ENCODE assay signal across 8 cellular contexts in the genomic region with DNA sequence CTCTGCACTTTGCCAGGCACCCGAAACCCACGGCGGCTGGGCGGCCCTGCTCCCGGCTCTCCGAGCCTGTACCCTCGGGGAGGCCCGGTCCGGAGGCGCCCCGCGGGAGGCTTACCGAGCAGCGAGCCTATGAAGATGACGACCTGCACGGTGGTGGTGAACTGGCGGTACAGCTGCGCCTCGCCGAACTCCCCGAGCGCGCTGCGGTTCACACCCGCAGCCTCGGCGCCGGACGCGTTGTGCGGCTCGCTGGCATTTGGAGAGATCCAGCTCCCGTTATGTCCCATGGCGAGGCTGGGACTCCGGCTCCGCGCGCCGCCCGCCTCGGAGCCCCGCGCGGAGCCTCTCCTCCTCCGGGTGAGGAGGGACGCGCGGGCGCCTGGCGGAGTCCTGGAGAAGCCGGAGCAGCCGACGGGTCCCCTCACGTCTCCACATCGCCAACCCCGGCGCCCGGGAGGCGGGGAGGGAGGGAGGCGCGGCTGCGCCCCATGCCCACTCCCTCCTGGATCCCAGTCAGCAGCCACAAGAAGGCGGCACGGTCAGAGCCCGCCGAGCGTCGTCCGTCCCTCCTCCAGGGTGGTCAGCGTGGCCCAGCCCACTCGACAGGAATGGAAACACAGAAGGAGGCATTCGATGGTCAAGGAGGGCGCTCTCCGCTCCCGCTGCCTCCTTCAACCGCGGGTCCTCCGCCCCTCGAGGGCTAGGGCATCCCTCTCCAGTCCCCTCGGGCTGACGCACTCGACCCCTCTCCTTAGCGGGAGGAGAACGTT. TPM values are rescaled to one million over a fixed set of nuclear protein-coding genes. Genes with fewer than 3 reads are reported as not detected.
DNase-seq lines count a peak whose midpoint lies in the region; ATAC-seq and TF ChIP-seq lines count a peak whose summit lies in the region.

A gene with protein sequence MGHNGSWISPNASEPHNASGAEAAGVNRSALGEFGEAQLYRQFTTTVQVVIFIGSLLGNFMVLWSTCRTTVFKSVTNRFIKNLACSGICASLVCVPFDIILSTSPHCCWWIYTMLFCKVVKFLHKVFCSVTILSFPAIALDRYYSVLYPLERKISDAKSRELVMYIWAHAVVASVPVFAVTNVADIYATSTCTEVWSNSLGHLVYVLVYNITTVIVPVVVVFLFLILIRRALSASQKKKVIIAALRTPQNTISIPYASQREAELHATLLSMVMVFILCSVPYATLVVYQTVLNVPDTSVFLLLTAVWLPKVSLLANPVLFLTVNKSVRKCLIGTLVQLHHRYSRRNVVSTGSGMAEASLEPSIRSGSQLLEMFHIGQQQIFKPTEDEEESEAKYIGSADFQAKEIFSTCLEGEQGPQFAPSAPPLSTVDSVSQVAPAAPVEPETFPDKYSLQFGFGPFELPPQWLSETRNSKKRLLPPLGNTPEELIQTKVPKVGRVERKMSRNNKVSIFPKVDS (minus strand): TSS at position 527 of the 770 bp plus-strand sequence. CDS start 240 bp downstream, at position 287.

- no peak for TF ChIP-seq POLR2A in breast epithelium (IDR thresholded peaks at IDR 0.05)

- peak within 1 kb of the TSS; percentile 86 for H3K4me3 Mint-ChIP-seq in T-helper 2 cell treated with Interferon-gamma antibody and Interleukin-4, amounts not matched to agents 5 μg/mL and 100 μg/mL, for 36 hours

- H3K4me1 ChIP-seq in breast epithelium = no peaks in the 10 kb centered on the region

- ATAC-seq in HG03439 (IDR thresholded peaks at IDR 0.05; ENCODE audit: unreplicated experiment) = peak; percentile 7

- H3K27me3 Mint-ChIP-seq in T-helper 2 cell treated with Interferon-gamma antibody and Interleukin-4, amounts not matched to agents 5 μg/mL and 100 μg/mL, for 36 hours (ENCODE audit: low read depth) = peaks cover 53% of the 10 kb centered on the region

- peak within 1 kb of the TSS; percentile 34 for H3K27ac Mint-ChIP-seq in T-helper 2 cell treated with Interferon-gamma antibody and Interleukin-4, amounts not matched to agents 5 μg/mL and 100 μg/mL, for 36 hours

- peaks cover 2% of the 10 kb centered on the region for H3K36me3 Mint-ChIP-seq in T-helper 2 cell treated with Interferon-gamma antibody and Interleukin-4, amounts not matched to agents 5 μg/mL and 100 μg/mL, for 36 hours (ENCODE audit: low read depth)

- peak within 1 kb of the TSS; percentile 84 to 86 for H3K27ac ChIP-seq in breast epithelium

- peaks cover 9% of the 10 kb centered on the region for H3K9me3 Mint-ChIP-seq in T-helper 2 cell treated with Interferon-gamma antibody and Interleukin-4, amounts not matched to agents 5 μg/mL and 100 μg/mL, for 36 hours

- no peaks in the 10 kb centered on the region for H3K9me3 ChIP-seq in breast epithelium

- DNase-seq in DMS 273 (lab: John Stamatoyannopoulos, UW; ENCODE audit: unreplicated experiment) (peak; percentile 86), DMS 273 treated with DMSO at 0.1 percent for 48 hours (lab: John Stamatoyannopoulos, UW) (no peak), breast epithelium (ENCODE audit: low spot score in 2 of 2) (no peak), retinal pigment epithelial cell (ENCODE audit: low read depth) (no peak), NOMO-1 treated with dmso at 0.1 percent for 144 hours (lab: John Stamatoyannopoulos, UW; ENCODE audit: unreplicated experiment) (no peak)
- DNase-seq in T-helper 2 cell treated with Interferon-gamma antibody and Interleukin-4, amounts not matched to agents 5 μg/mL and 100 μg/mL, for 36 hours (ENCODE audit: low spot score) = peak; percentile 23

- intact Hi-C loops in breast epithelium (cut with DNase I; ENCODE audit: low total_unique reads) = no loop called here

- peaks cover 0 to 2% of the 10 kb centered on the region in 2 donors for H3K27me3 ChIP-seq in breast epithelium

- H3K4me1 Mint-ChIP-seq in T-helper 2 cell treated with Interferon-gamma antibody and Interleukin-4, amounts not matched to agents 5 μg/mL and 100 μg/mL, for 36 hours (ENCODE audit: low read depth) = peaks cover 16% of the 10 kb centered on the region

- H3K4me3 ChIP-seq in breast epithelium (peak within 1 kb of the TSS; percentile 78 to 85 (median 83)), iPS-11a (ENCODE audit: low read depth, low read length) (peak within 1 kb of the TSS; percentile 85), retinal pigment epithelial cell (ENCODE audit: low read length) (peak within 1 kb of the TSS; percentile 71)

- H3K36me3 ChIP-seq in breast epithelium = no peaks in the 10 kb centered on the region

- TF ChIP-seq CTCF in breast epithelium (IDR thresholded peaks at IDR 0.05) = no peak
- TF ChIP-seq CTCF in retinal pigment epithelial cell (conservative IDR thresholded peaks at IDR 0.05; ENCODE audit: low read depth, low read length) = no peak

RNA-seq across cellular contexts. Expression of the gene that starts here (rescaled TPM):
- 10 to 100 TPM in 1 of 3 donors, 1 to 10 TPM in 2; 4.4 to 12.1 (median 9.4) TPM for total RNA-seq in breast epithelium

Comparison
In these comparisons a context has a peak if more than half of its experiments do, and no peak if none do; other contexts are left out.
1. DNase-seq: peak in DMS 273 (single experiment) and T-helper 2 cell treated with Interferon-gamma antibody and Interleukin-4, amounts not matched to agents 5 μg/mL and 100 μg/mL, for 36 hours (single experiment); none in DMS 273 treated with DMSO at 0.1 percent for 48 hours (single experiment), breast epithelium (0 of 2), retinal pigment epithelial cell (single experiment) and NOMO-1 treated with dmso at 0.1 percent for 144 hours (single experiment).
2. Peak in every context shown above with its lines, with median percentiles within 50 percentile points of each other: H3K4me3 ChIP-seq.